ENCODE assay signal across 8 cellular contexts in the genomic region with DNA sequence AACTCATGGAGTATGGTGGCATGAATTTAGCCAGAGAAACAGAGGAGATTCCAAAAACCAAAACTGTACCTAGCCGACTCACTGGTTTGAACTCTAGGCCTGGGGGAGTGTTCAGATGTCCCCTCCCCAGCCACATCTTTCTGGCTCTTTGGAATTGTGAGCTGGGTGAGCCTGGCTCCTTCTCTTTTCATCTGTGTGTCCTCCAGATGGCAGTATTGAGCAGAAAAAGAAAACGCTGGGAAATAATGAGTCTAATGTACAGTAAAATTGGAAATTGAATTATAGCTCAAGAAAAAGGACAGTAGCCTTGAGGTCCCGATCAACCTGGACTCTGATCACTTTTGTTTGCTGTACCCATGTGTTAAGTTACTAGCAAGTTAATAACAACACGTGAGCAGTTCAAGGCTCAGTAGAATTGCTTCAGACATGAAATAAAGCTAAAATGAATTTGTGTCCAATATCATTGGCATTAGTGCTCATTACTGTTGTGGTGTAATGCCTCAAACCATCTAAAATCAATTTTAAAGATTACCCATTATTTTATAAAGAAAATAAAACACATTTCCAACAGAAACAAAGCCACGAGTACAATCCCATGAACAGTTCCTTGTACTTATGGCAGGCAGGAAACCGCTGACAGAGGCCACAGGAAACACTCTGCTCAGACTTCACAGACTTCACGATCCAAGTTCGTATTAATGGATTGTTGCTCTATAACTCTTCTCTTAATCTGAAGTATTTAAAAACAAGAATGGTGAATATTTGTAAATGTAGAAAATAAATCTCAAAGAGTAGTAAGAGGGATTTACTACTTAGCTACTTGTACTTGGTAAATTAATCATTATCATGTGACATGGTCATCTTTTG.
DNase-seq lines count a peak whose midpoint lies in the region; ATAC-seq and TF ChIP-seq lines count a peak whose summit lies in the region.

No MANE protein-coding gene starts in this region.

- TF ChIP-seq CTCF in GM12864 (IDR thresholded peaks at IDR 0.05; ENCODE audit: low read depth, low read length, missing control alignments) (peak; percentile 66), mucosa of descending colon (IDR thresholded peaks at IDR 0.05) (peak; percentile 58)

- peak; percentile 67 for DNase-seq in Ammon's horn (ENCODE audit: low spot score)
- DNase-seq in GM12864 (ENCODE audit: low read depth): no peak
- peak; percentile 76 for DNase-seq in NCI-H1092 treated with DMSO at 0.1 percent for 48 hours (lab: John Stamatoyannopoulos, UW)
- peak; percentile 4 for DNase-seq in effector CD8-positive, alpha-beta T cell (lab: John Stamatoyannopoulos, UW)
- DNase-seq in mucosa of descending colon: peak in 1 of 3 donors; percentile 72

- ATAC-seq in SK-N-SH treated with all-trans-retinoic acid at 6 μM for 48 hours: peak; percentile 89
- ATAC-seq in mucosa of descending colon: peak; percentile 80
- ATAC-seq in GM21381 (IDR thresholded peaks at IDR 0.05; ENCODE audit: unreplicated experiment): no peak
- no peak for ATAC-seq in GM21390 (IDR thresholded peaks at IDR 0.05; ENCODE audit: unreplicated experiment)

- H3K4me3 ChIP-seq in GM12864 (ENCODE audit: low read depth, low read length): no peak overlapping the region
- H3K4me3 ChIP-seq in mucosa of descending colon: no peak overlapping the region

- H3K9me3 ChIP-seq in mucosa of descending colon: no peaks in the 10 kb centered on the region

- no peaks in the 10 kb centered on the region for H3K4me1 ChIP-seq in mucosa of descending colon (ENCODE audit: low read depth)

- intact Hi-C loops in mucosa of descending colon (cut with DNase I, micrococcal nuclease): loop anchor here (5.0 to 10.0 kb wide), 7 partner anchors 135 to 793 kb away; partner anchors contain the start of genes HOXA3 (in 1 of the 2) and HOXA7 (in 1 of the 2)

- H3K36me3 ChIP-seq in mucosa of descending colon (ENCODE audit: low read depth): no peaks in the 10 kb centered on the region

TF ChIP-seq in SK-N-SH treated with all-trans-retinoic acid at 6 μM for 48 hours, 23 proteins besides CTCF, POLR2A, EP300 and RAD21:
- TF ChIP-seq, protein P1, sequence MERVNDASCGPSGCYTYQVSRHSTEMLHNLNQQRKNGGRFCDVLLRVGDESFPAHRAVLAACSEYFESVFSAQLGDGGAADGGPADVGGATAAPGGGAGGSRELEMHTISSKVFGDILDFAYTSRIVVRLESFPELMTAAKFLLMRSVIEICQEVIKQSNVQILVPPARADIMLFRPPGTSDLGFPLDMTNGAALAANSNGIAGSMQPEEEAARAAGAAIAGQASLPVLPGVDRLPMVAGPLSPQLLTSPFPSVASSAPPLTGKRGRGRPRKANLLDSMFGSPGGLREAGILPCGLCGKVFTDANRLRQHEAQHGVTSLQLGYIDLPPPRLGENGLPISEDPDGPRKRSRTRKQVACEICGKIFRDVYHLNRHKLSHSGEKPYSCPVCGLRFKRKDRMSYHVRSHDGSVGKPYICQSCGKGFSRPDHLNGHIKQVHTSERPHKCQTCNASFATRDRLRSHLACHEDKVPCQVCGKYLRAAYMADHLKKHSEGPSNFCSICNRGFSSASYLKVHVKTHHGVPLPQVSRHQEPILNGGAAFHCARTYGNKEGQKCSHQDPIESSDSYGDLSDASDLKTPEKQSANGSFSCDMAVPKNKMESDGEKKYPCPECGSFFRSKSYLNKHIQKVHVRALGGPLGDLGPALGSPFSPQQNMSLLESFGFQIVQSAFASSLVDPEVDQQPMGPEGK (CRISPR knock-in tag; IDR thresholded peaks at IDR 0.05; ENCODE audit: borderline replicate concordance): no peak; the same call in 1 of the 2 replicates
- TF ChIP-seq ZNF70 (CRISPR knock-in tag; IDR thresholded peaks at IDR 0.05): 0 out of 2 replicates have a peak, but pooled peaks have one; percentile 55

Comparison
In these comparisons a context has a peak if more than half of its experiments do, and no peak if none do; other contexts are left out.
1. ATAC-seq: peak in SK-N-SH treated with all-trans-retinoic acid at 6 μM for 48 hours (single experiment) and mucosa of descending colon (single experiment); none in GM21381 (single experiment) and GM21390 (single experiment).